ENCODE assay signal across 24 cellular contexts in the genomic region with DNA sequence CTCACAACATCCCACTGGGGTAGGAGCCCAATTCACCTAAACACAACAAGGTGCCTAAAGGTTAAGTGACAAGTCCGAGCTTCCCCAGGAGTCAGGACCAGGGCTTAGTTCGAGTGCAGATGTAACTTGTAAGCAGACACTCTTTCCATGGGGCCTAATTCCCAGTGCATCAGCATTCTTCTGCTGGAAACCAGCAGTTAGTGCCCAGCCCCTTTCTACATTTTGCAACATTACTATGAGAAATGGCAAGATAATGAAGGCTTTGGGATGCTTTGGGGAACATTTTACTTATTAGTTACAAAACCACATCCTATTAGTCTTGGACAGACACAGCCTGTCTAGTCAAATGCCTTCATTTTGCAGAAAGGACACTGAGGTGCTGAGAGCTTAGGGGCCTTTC.
A peak's percentile ranks its signal among the peaks of the same experiment; 100 is the strongest.
DNase-seq lines count a peak whose midpoint lies in the region; ATAC-seq and TF ChIP-seq lines count a peak whose summit lies in the region.
"Had no signal": no experiment of that assay in that cellular context is flagged by ENCODE, and none has a peak within 500 bp of the region (broad histone marks: within the 10 kb centered on the region; RNA-seq: fewer than 3 reads in every experiment).

No MANE protein-coding gene starts in this region.

- H3K4me2 ChIP-seq in fibroblast of lung (ENCODE audit: extremely low read depth, insufficient read depth, low read length) (no peak overlapping the region), neural cell (ENCODE audit: low read length) (no peak overlapping the region)
- H3K4me2 ChIP-seq: SK-N-SH had no signal

- H3K9me2 ChIP-seq in neural cell (ENCODE audit: insufficient read depth, low read length), result no peaks in the 10 kb centered on the region
- H3K9me2 ChIP-seq: SK-N-SH had no signal

- no peak for TF ChIP-seq POLR2A in thyroid gland (IDR thresholded peaks at IDR 0.05)

- CTCF ChIA-PET in AG04449 (lab: Yijun Ruan, JAX), result no interaction called here

- H3K27me3 ChIP-seq in fibroblast of lung (ENCODE audit: control insufficient read depth, insufficient read depth, low read length) (no peaks in the 10 kb centered on the region), neural cell (ENCODE audit: insufficient read depth, low read depth, low read length) (no peaks in the 10 kb centered on the region), thyroid gland (no peaks in the 10 kb centered on the region)
- H3K27me3 ChIP-seq: heart right ventricle, pancreas had no signal

- POLR2A ChIA-PET in AG04449 (lab: Yijun Ruan, JAX), result no interaction called here

- H4K20me1 ChIP-seq in fibroblast of lung (ENCODE audit: control insufficient read depth, extremely low read depth, insufficient read depth, low read length) (no peaks in the 10 kb centered on the region), neural cell (ENCODE audit: insufficient read depth) (no peaks in the 10 kb centered on the region)

- H3K4me3 ChIP-seq in AG04449 (ENCODE audit: low read depth, low read length) (no peak overlapping the region), fibroblast of lung (replicated peaks in 1 of 4; ENCODE audit: control extremely low read depth in 1 of 4, insufficient read depth in 1 of 4, low read depth in 3 of 4, low read length in 4 of 4) (no peak overlapping the region), neural cell (ENCODE audit: low read length) (no peak overlapping the region), thyroid gland (replicated peaks in 1 of 3) (no peak overlapping the region)
- H3K4me3 ChIP-seq: heart right ventricle, pancreas had no signal

- TF ChIP-seq RAD21 in neural cell (conservative IDR thresholded peaks at IDR 0.05), result no peak

- H3K27ac ChIP-seq in fibroblast of lung (ENCODE audit: insufficient read depth, low read length) (no peak overlapping the region), neural cell (ENCODE audit: low read length) (peak overlapping the region; percentile 29), thyroid gland (no peak overlapping the region)
- H3K27ac ChIP-seq: pancreas had no signal

- no peaks in the 10 kb centered on the region for H3K79me2 ChIP-seq in fibroblast of lung (ENCODE audit: control insufficient read depth, insufficient read depth, low read length)
- H3K79me2 ChIP-seq in neural cell (replicated peaks; ENCODE audit: insufficient read depth, low read length), result no peaks in the 10 kb centered on the region

- no peak overlapping the region for H3K9ac ChIP-seq in fibroblast of lung (ENCODE audit: insufficient read depth, low read length)
- H3K9ac ChIP-seq in neural cell (ENCODE audit: low read length), result no peak overlapping the region
- H3K9ac ChIP-seq: SK-N-SH had no signal

- H3K36me3 ChIP-seq in fibroblast of lung (ENCODE audit: control insufficient read depth, insufficient read depth, low read length) (peaks cover 2% of the 10 kb centered on the region), neural cell (ENCODE audit: insufficient read depth, low read length) (no peaks in the 10 kb centered on the region), thyroid gland (peaks cover 0 to 3% of the 10 kb centered on the region in 2 donors)

- TF ChIP-seq EP300 in neural cell (conservative IDR thresholded peaks at IDR 0.05; ENCODE audit: poor library complexity, severe bottlenecking), result no peak

- DNase-seq in AG04449 (ENCODE audit: low read depth, low spot score), result peak; percentile 42
- DNase-seq in LHCN-M2 (ENCODE audit: low read depth), result peak; percentile 26
- peak; percentile 26 to 85 for DNase-seq in fibroblast of lung (ENCODE audit: low read depth in 2 of 2)
- DNase-seq in thyroid gland, result no peak
- DNase-seq in HuH-7.5 (ENCODE audit: low spot score), result no peak
- DNase-seq: 8988T; activated CD4-positive, CD25-positive, alpha-beta regulatory T cell; activated naive CD4-positive, alpha-beta T cell treated with anti-CD3 and anti-CD28 coated beads, Interleukin-2, amount 10 ng/mL, durations not matched to agents 7 days and 5 days; activated T-cell treated with anti-CD3 and anti-CD28 coated beads, Interleukin-2, amount 50 U/mL, for 48 hours; CD4-positive, CD25-positive, alpha-beta regulatory T cell; DMS153; heart right ventricle; Kasumi-1; mammary epithelial cell; naive thymus-derived CD4-positive, alpha-beta T cell; NCI-H1092 treated with DMSO at 0.1 percent for 48 hours; NCI-H2081; NCI-H510A; SK-N-SH; T-helper 9 cell had no signal

- H3K9me3 ChIP-seq in fibroblast of lung (ENCODE audit: control insufficient read depth, insufficient read depth, low read depth, low read length) (no peaks in the 10 kb centered on the region), neural cell (ENCODE audit: low read length) (no peaks in the 10 kb centered on the region), thyroid gland (no peaks in the 10 kb centered on the region)
- H3K9me3 ChIP-seq: heart right ventricle, pancreas, SK-N-SH had no signal

- no peak for ATAC-seq in GM18861 (IDR thresholded peaks at IDR 0.05; ENCODE audit: unreplicated experiment)
- ATAC-seq in HG02798 (IDR thresholded peaks at IDR 0.05; ENCODE audit: poor library complexity, unreplicated experiment), result no peak
- ATAC-seq: heart right ventricle; naive thymus-derived CD4-positive, alpha-beta T cell; pancreas had no signal

- intact Hi-C loops in thyroid gland (cut with DNase I), result no loop called here

- TF ChIP-seq CTCF in AG04449 (IDR thresholded peaks at IDR 0.05; ENCODE audit: insufficient read depth, low read length, missing control alignments) (no peak), fibroblast of lung (conservative IDR thresholded peaks at IDR 0.05 in 1 of 2, IDR thresholded peaks at IDR 0.05 in 1 of 2; ENCODE audit: low read depth in 1 of 2, low read length in 2 of 2) (no peak), neural cell (IDR thresholded peaks at IDR 0.05; ENCODE audit: poor library complexity, severe bottlenecking) (no peak), thyroid gland (IDR thresholded peaks at IDR 0.05) (no peak)

- no peaks in the 10 kb centered on the region for H3F3A ChIP-seq in neural cell (ENCODE audit: insufficient read depth, low read length, poor library complexity, severe bottlenecking)

- 77 to 79% methylated on average over 2 of the region's 2 CpGs for WGBS in thyroid gland, 2 donors

- H2AFZ ChIP-seq in fibroblast of lung (ENCODE audit: low read length) (no peak overlapping the region), neural cell (ENCODE audit: low read depth, low read length) (no peak overlapping the region)

- no peaks in the 10 kb centered on the region for H3K4me1 ChIP-seq in fibroblast of lung (ENCODE audit: control insufficient read depth, extremely low read depth, insufficient read depth, low read length)
- no peaks in the 10 kb centered on the region for H3K4me1 ChIP-seq in thyroid gland
- H3K4me1 ChIP-seq: pancreas had no signal

TF ChIP-seq in neural cell, 6 proteins besides CTCF, POLR2A, EP300 and RAD21:
- TF ChIP-seq SMC3 (conservative IDR thresholded peaks at IDR 0.05; ENCODE audit: poor library complexity) (no peak), EZH2 (IDR thresholded peaks at IDR 0.05; ENCODE audit: borderline replicate concordance, insufficient read depth, low read length, poor library complexity, severe bottlenecking) (no peak)
- TF ChIP-seq, protein P1, sequence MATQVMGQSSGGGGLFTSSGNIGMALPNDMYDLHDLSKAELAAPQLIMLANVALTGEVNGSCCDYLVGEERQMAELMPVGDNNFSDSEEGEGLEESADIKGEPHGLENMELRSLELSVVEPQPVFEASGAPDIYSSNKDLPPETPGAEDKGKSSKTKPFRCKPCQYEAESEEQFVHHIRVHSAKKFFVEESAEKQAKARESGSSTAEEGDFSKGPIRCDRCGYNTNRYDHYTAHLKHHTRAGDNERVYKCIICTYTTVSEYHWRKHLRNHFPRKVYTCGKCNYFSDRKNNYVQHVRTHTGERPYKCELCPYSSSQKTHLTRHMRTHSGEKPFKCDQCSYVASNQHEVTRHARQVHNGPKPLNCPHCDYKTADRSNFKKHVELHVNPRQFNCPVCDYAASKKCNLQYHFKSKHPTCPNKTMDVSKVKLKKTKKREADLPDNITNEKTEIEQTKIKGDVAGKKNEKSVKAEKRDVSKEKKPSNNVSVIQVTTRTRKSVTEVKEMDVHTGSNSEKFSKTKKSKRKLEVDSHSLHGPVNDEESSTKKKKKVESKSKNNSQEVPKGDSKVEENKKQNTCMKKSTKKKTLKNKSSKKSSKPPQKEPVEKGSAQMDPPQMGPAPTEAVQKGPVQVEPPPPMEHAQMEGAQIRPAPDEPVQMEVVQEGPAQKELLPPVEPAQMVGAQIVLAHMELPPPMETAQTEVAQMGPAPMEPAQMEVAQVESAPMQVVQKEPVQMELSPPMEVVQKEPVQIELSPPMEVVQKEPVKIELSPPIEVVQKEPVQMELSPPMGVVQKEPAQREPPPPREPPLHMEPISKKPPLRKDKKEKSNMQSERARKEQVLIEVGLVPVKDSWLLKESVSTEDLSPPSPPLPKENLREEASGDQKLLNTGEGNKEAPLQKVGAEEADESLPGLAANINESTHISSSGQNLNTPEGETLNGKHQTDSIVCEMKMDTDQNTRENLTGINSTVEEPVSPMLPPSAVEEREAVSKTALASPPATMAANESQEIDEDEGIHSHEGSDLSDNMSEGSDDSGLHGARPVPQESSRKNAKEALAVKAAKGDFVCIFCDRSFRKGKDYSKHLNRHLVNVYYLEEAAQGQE (IDR thresholded peaks at IDR 0.05; ENCODE audit: borderline replicate concordance), result no peak

Comparison
In these comparisons a context has a peak if more than half of its experiments do, and no peak if none do; other contexts are left out.
1. DNase-seq: peak in AG04449 (single experiment), LHCN-M2 (single experiment) and fibroblast of lung (2 of 2); none in thyroid gland (0 of 2) and HuH-7.5 (single experiment).